8 cellular contexts compared by ENCODE assay signal in genomic region chr16:4316103-4316731, GRCh38. TPM values are rescaled to one million over a fixed set of nuclear protein-coding genes. Genes with fewer than 3 reads are reported as not detected.
DNase-seq lines count a peak whose midpoint lies in the region; ATAC-seq and TF ChIP-seq lines count a peak whose summit lies in the region.

No MANE protein-coding gene starts in this region.

- H3K27ac ChIP-seq in ACC112 (ENCODE audit: low read depth, low read length) (peak overlapping the region; percentile 7; the same call in 1 of the 2 replicates), breast epithelium (peak overlapping the region; percentile 62 to 97)

- H3K4me3 ChIP-seq in ACC112 (ENCODE audit: low read depth, low read length) (peak overlapping the region; percentile 85), breast epithelium (peak overlapping the region; percentile 56 to 77 (median 69)), mucosa of descending colon (peak overlapping the region; percentile 11)

- DNase-seq in HEK293T (ENCODE audit: extremely low spot score) (peak; percentile 44), breast epithelium (ENCODE audit: low spot score in 2 of 2) (no peak), mucosa of descending colon (no peak), amniotic stem cell (lab: John Stamatoyannopoulos, UW) (no peak)

- no peaks in the 10 kb centered on the region for H3K36me3 ChIP-seq in ACC112 (ENCODE audit: insufficient read depth, low read length)
- H3K36me3 ChIP-seq in breast epithelium, result no peaks in the 10 kb centered on the region
- no peaks in the 10 kb centered on the region for H3K36me3 ChIP-seq in mucosa of descending colon (ENCODE audit: low read depth)

- no peak overlapping the region for H2AFZ ChIP-seq in ACC112 (ENCODE audit: low read length, unreplicated experiment)

- no peaks in the 10 kb centered on the region for H3K9me3 ChIP-seq in breast epithelium
- no peaks in the 10 kb centered on the region for H3K9me3 ChIP-seq in mucosa of descending colon

- TF ChIP-seq CTCF in breast epithelium (IDR thresholded peaks at IDR 0.05), result no peak
- no peak for TF ChIP-seq CTCF in mucosa of descending colon (IDR thresholded peaks at IDR 0.05)

- intact Hi-C loops in breast epithelium (cut with DNase I; ENCODE audit: low total_unique reads), result no loop called here
- intact Hi-C loops in mucosa of descending colon (cut with DNase I, micrococcal nuclease), result no loop called here

- CTCF ChIA-PET in HEK293T (lab: Yijun Ruan, JAX), result interaction anchor here (0.9 to 1.2 kb wide), 2 partner anchors 22 to 59 kb away, joined by 3 to 4 read pairs; no protein-coding TSS in a partner anchor

- POLR2A ChIA-PET in HEK293T (lab: Yijun Ruan, JAX), result interaction anchor here (1.0 to 1.9 kb wide), 3 partner anchors 8 to 45 kb away, joined by 3 to 4 read pairs (median 3); no protein-coding TSS in a partner anchor

- TF ChIP-seq POLR2A in breast epithelium (IDR thresholded peaks at IDR 0.05), result no peak

- peaks cover 48% of the 10 kb centered on the region for H3K79me2 ChIP-seq in ACC112 (ENCODE audit: control insufficient read depth, insufficient read depth, low read length, unreplicated experiment)

- H3K4me1 ChIP-seq in ACC112 (ENCODE audit: control insufficient read depth, insufficient read depth, low read length, unreplicated experiment) (peaks cover 42% of the 10 kb centered on the region), breast epithelium (peaks cover 17% of the 10 kb centered on the region in 2 donors), mucosa of descending colon (ENCODE audit: low read depth) (peaks cover 21% of the 10 kb centered on the region)

- ATAC-seq in mucosa of descending colon, result no peak
- ATAC-seq in HG03175 (IDR thresholded peaks at IDR 0.05; ENCODE audit: unreplicated experiment), result no peak
- no peak for ATAC-seq in GM21515 (IDR thresholded peaks at IDR 0.05; ENCODE audit: unreplicated experiment)
- ATAC-seq in HG03135 (IDR thresholded peaks at IDR 0.05; ENCODE audit: unreplicated experiment), result no peak

- H3K27me3 ChIP-seq in ACC112 (ENCODE audit: insufficient read depth, low read length) (no peaks in the 10 kb centered on the region), breast epithelium (no peaks in the 10 kb centered on the region)

TF ChIP-seq in HEK293T, 16 proteins besides CTCF, POLR2A, EP300 and RAD21:
- TF ChIP-seq CTBP1 (IDR thresholded peaks at IDR 0.05; ENCODE audit: borderline replicate concordance), result no peak
- TF ChIP-seq ZNF384 (IDR thresholded peaks at IDR 0.05), result no peak
- TF ChIP-seq NFRKB (IDR thresholded peaks at IDR 0.05), result no peak
- no peak for TF ChIP-seq SP1 (IDR thresholded peaks at IDR 0.05)
- no peak for TF ChIP-seq L3MBTL2 (conservative IDR thresholded peaks at IDR 0.05)
- no peak for TF ChIP-seq ELF4 (IDR thresholded peaks at IDR 0.05)
- TF ChIP-seq TARDBP (IDR thresholded peaks at IDR 0.05), result no peak

RNA-seq across cellular contexts. Expression of gene GLIS2, which starts 0.3 kb away (rescaled TPM):
- total RNA-seq in breast epithelium (1 to 10 TPM in 2 of 3 donors, under 1 TPM in 1; 0.96 to 3.9 (median 1.5) TPM), mucosa of descending colon (10 to 100 TPM in 1 of 3 donors, 1 to 10 TPM in 2; 1.7 to 21.1 (median 2.9) TPM)

RNA-seq across cellular contexts. Expression of gene PAM16, which starts 34.9 kb away (rescaled TPM):
- total RNA-seq in breast epithelium (10 to 100 TPM; 24.9 to 52.4 (median 49.9) TPM), mucosa of descending colon (10 to 100 TPM; 31.9 to 35.8 (median 32.6) TPM)

RNA-seq across cellular contexts. Expression of gene TFAP4, which starts 43.4 kb away (rescaled TPM):
- 1 to 10 TPM; 4.6 to 7.2 (median 6.2) TPM for total RNA-seq in breast epithelium
- 10 to 100 TPM in 2 of 3 donors, 1 to 10 TPM in 1; 10.0 to 12.2 (median 12.1) TPM for total RNA-seq in mucosa of descending colon

RNA-seq across cellular contexts. Expression of gene VASN, which starts 55.4 kb away (rescaled TPM):
- total RNA-seq in breast epithelium (10 to 100 TPM; 14.8 to 28.5 (median 16.1) TPM), mucosa of descending colon (1 to 10 TPM in 2 of 3 donors, under 1 TPM in 1; 0.93 to 8.4 (median 5.1) TPM)

Comparison
In these comparisons a context has a peak if more than half of its experiments do, and no peak if none do; other contexts are left out.
1. H3K4me3 ChIP-seq: peak in every context shown above with its lines; median percentile 85 in ACC112; 69 in breast epithelium; 11 in mucosa of descending colon.